Comparison of ENCODE assay signal across 29 cellular contexts in the genomic region with DNA sequence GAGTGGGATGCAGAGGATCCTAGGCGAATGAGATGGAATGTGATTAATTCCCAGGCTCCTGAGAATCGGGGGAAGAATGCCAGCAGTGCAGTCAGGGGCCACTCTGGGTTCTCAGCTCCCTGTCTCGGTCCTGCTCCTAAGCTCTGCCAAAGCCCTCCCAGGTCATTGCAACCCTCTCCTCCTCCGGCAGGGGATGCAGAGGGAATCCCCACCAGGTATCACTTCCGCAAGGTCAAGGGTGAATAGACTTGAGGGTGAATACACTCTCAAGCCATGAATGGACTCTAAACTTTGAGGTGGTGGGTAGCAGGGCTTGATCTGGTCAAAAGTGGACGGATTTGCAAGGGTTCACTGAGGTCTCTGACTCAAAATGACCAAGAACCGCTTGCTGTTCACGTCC.
"Had no signal": no experiment of that assay in that cellular context is flagged by ENCODE, and none has a peak within 500 bp of the region (broad histone marks: within the 10 kb centered on the region; RNA-seq: fewer than 3 reads in every experiment).

No MANE protein-coding gene starts in this region.

- DNase-seq: activated CD4-positive, alpha-beta memory T cell treated with anti-CD3 and anti-CD28 coated beads, Interleukin-2, amount 10 ng/mL, durations not matched to agents 7 days and 5 days; activated CD4-positive, alpha-beta T cell treated with anti-CD3 and anti-CD28 coated beads for 1 hour; activated CD4-positive, alpha-beta T cell treated with anti-CD3 and anti-CD28 coated beads, Interleukin-2, amount 10 ng/mL, durations not matched to agents 7 days and 5 days; activated CD8-positive, alpha-beta memory T cell treated with anti-CD3 and anti-CD28 coated beads, Interleukin-2, amount 50 U/mL, for 48 hours; activated gamma-delta T cell; activated naive CD4-positive, alpha-beta T cell treated with anti-CD3 and anti-CD28 coated beads, Interleukin-2, amount 10 ng/mL, durations not matched to agents 7 days and 5 days; activated naive CD8-positive, alpha-beta T cell treated with anti-CD3 and anti-CD28 coated beads, Interleukin-2, amount 10 ng/mL, durations not matched to agents 7 days and 5 days; activated T-cell treated with anti-CD3 and anti-CD28 coated beads, Interleukin-2, amount 50 U/mL, for 24 hours; cortex of kidney; effector memory CD8-positive, alpha-beta T cell; hippocampal formation; midbrain; naive thymus-derived CD4-positive, alpha-beta T cell; ovary; psoas muscle; stimulated activated CD4-positive, alpha-beta T cell treated with anti-CD3 and anti-CD28 coated beads, Interleukin-1b, Interleukin-23, amount 100 ng/mL, for 48 hours; stimulated activated CD4-positive, alpha-beta T cell treated with anti-CD3 and anti-CD28 coated beads, Interleukin-4, amount 100 ng/mL, for 4 hours; stimulated activated CD8-positive, alpha-beta memory T cell treated with anti-CD3 and anti-CD28 coated beads, Interleukin-4, amount 100 ng/mL, for 48 hours; stomach; T-helper 9 cell; thyroid gland; upper lobe of left lung had no signal

- H3K27ac Mint-ChIP-seq: activated CD4-positive, alpha-beta memory T cell treated with anti-CD3 and anti-CD28 coated beads, Interleukin-2, amount 10 ng/mL, durations not matched to agents 7 days and 5 days; activated CD4-positive, alpha-beta T cell treated with anti-CD3 and anti-CD28 coated beads, Interleukin-2, amount 10 ng/mL, durations not matched to agents 7 days and 5 days; activated naive CD4-positive, alpha-beta T cell treated with anti-CD3 and anti-CD28 coated beads, Interleukin-2, amount 10 ng/mL, durations not matched to agents 7 days and 5 days; activated naive CD8-positive, alpha-beta T cell treated with anti-CD3 and anti-CD28 coated beads, Interleukin-2, amount 10 ng/mL, durations not matched to agents 7 days and 5 days; activated T-cell treated with anti-CD3 and anti-CD28 coated beads, Interleukin-2, amount 50 U/mL, for 24 hours; brain; effector memory CD8-positive, alpha-beta T cell; naive thymus-derived CD4-positive, alpha-beta T cell; stimulated activated memory B cell treated with anti-CD40 and anti-IgM and Interleukin-4, amounts not matched to agents 10 μg/mL and 1 μg/mL and 100 μg/mL, for 72 hours had no signal

- H3K9me3 ChIP-seq: ascending aorta, gastroesophageal sphincter, ovary, psoas muscle, stomach, thyroid gland, upper lobe of left lung, vagina had no signal

- H3K4me1 ChIP-seq: ascending aorta, gastroesophageal sphincter, psoas muscle, stomach, thyroid gland, upper lobe of left lung, vagina had no signal

- H3K4me3 ChIP-seq: ascending aorta, cardiac muscle cell, gastroesophageal sphincter, ovary, psoas muscle, smooth muscle cell, stomach, thyroid gland, upper lobe of left lung, vagina had no signal

- H3K27me3 ChIP-seq: ascending aorta, gastroesophageal sphincter, ovary, stomach, thyroid gland, upper lobe of left lung, vagina had no signal

- ATAC-seq: effector memory CD8-positive, alpha-beta T cell; gastroesophageal sphincter; naive thymus-derived CD4-positive, alpha-beta T cell; psoas muscle; stimulated activated memory B cell treated with anti-CD40 and anti-IgM and Interleukin-4, amounts not matched to agents 10 μg/mL and 1 μg/mL and 100 μg/mL, for 72 hours had no signal

- H3K4me3 Mint-ChIP-seq: activated CD4-positive, alpha-beta memory T cell treated with anti-CD3 and anti-CD28 coated beads, Interleukin-2, amount 10 ng/mL, durations not matched to agents 7 days and 5 days; activated CD4-positive, alpha-beta T cell treated with anti-CD3 and anti-CD28 coated beads, Interleukin-2, amount 10 ng/mL, durations not matched to agents 7 days and 5 days; activated naive CD4-positive, alpha-beta T cell treated with anti-CD3 and anti-CD28 coated beads, Interleukin-2, amount 10 ng/mL, durations not matched to agents 7 days and 5 days; activated naive CD8-positive, alpha-beta T cell treated with anti-CD3 and anti-CD28 coated beads, Interleukin-2, amount 10 ng/mL, durations not matched to agents 7 days and 5 days; activated T-cell treated with anti-CD3 and anti-CD28 coated beads, Interleukin-2, amount 50 U/mL, for 24 hours; brain; effector memory CD8-positive, alpha-beta T cell; naive thymus-derived CD4-positive, alpha-beta T cell; stimulated activated memory B cell treated with anti-CD40 and anti-IgM and Interleukin-4, amounts not matched to agents 10 μg/mL and 1 μg/mL and 100 μg/mL, for 72 hours had no signal

- H3K4me1 Mint-ChIP-seq: activated CD4-positive, alpha-beta memory T cell treated with anti-CD3 and anti-CD28 coated beads, Interleukin-2, amount 10 ng/mL, durations not matched to agents 7 days and 5 days; activated CD4-positive, alpha-beta T cell treated with anti-CD3 and anti-CD28 coated beads, Interleukin-2, amount 10 ng/mL, durations not matched to agents 7 days and 5 days; activated naive CD4-positive, alpha-beta T cell treated with anti-CD3 and anti-CD28 coated beads, Interleukin-2, amount 10 ng/mL, durations not matched to agents 7 days and 5 days; activated naive CD8-positive, alpha-beta T cell treated with anti-CD3 and anti-CD28 coated beads, Interleukin-2, amount 10 ng/mL, durations not matched to agents 7 days and 5 days; brain; naive thymus-derived CD4-positive, alpha-beta T cell; stimulated activated memory B cell treated with anti-CD40 and anti-IgM and Interleukin-4, amounts not matched to agents 10 μg/mL and 1 μg/mL and 100 μg/mL, for 72 hours had no signal

- H3K27me3 Mint-ChIP-seq: activated CD4-positive, alpha-beta memory T cell treated with anti-CD3 and anti-CD28 coated beads, Interleukin-2, amount 10 ng/mL, durations not matched to agents 7 days and 5 days; activated CD4-positive, alpha-beta T cell treated with anti-CD3 and anti-CD28 coated beads, Interleukin-2, amount 10 ng/mL, durations not matched to agents 7 days and 5 days; activated naive CD4-positive, alpha-beta T cell treated with anti-CD3 and anti-CD28 coated beads, Interleukin-2, amount 10 ng/mL, durations not matched to agents 7 days and 5 days; activated naive CD8-positive, alpha-beta T cell treated with anti-CD3 and anti-CD28 coated beads, Interleukin-2, amount 10 ng/mL, durations not matched to agents 7 days and 5 days; effector memory CD8-positive, alpha-beta T cell had no signal

- H3K27ac ChIP-seq: ascending aorta, cardiac muscle cell, gastroesophageal sphincter, ovary, psoas muscle, stomach, thyroid gland, upper lobe of left lung, vagina had no signal

- H3K4me2 ChIP-seq: smooth muscle cell had no signal

- H3K9me3 Mint-ChIP-seq: activated CD4-positive, alpha-beta memory T cell treated with anti-CD3 and anti-CD28 coated beads, Interleukin-2, amount 10 ng/mL, durations not matched to agents 7 days and 5 days; activated CD4-positive, alpha-beta T cell treated with anti-CD3 and anti-CD28 coated beads, Interleukin-2, amount 10 ng/mL, durations not matched to agents 7 days and 5 days; activated naive CD4-positive, alpha-beta T cell treated with anti-CD3 and anti-CD28 coated beads, Interleukin-2, amount 10 ng/mL, durations not matched to agents 7 days and 5 days; activated naive CD8-positive, alpha-beta T cell treated with anti-CD3 and anti-CD28 coated beads, Interleukin-2, amount 10 ng/mL, durations not matched to agents 7 days and 5 days; activated T-cell treated with anti-CD3 and anti-CD28 coated beads, Interleukin-2, amount 50 U/mL, for 24 hours; brain; effector memory CD8-positive, alpha-beta T cell had no signal

- H3K36me3 Mint-ChIP-seq: activated naive CD4-positive, alpha-beta T cell treated with anti-CD3 and anti-CD28 coated beads, Interleukin-2, amount 10 ng/mL, durations not matched to agents 7 days and 5 days; activated naive CD8-positive, alpha-beta T cell treated with anti-CD3 and anti-CD28 coated beads, Interleukin-2, amount 10 ng/mL, durations not matched to agents 7 days and 5 days; brain; naive thymus-derived CD4-positive, alpha-beta T cell; stimulated activated memory B cell treated with anti-CD40 and anti-IgM and Interleukin-4, amounts not matched to agents 10 μg/mL and 1 μg/mL and 100 μg/mL, for 72 hours had no signal

- H3K36me3 ChIP-seq: ascending aorta, cardiac muscle cell, gastroesophageal sphincter, ovary, stomach, thyroid gland, upper lobe of left lung, vagina had no signal
